ENCODE assay signal across 8 cellular contexts in genomic region chr16:30760577-30761426, GRCh38. TPM values are rescaled to one million over a fixed set of nuclear protein-coding genes. Genes with fewer than 3 reads are reported as not detected.
DNase-seq lines count a peak whose midpoint lies in the region; ATAC-seq and TF ChIP-seq lines count a peak whose summit lies in the region.

No MANE protein-coding gene starts in this region.

- peaks cover 59% of the 10 kb centered on the region for H3K36me3 ChIP-seq in DND-41 (ENCODE audit: insufficient read depth, low read length)
- H3K36me3 ChIP-seq in OCI-LY3 (replicated peaks; ENCODE audit: low read depth, low read length), result peaks cover 27% of the 10 kb centered on the region
- peaks cover 37% of the 10 kb centered on the region for H3K36me3 ChIP-seq in osteoblast (ENCODE audit: insufficient read depth, low read length)

- H3K9me3 ChIP-seq in DND-41 (ENCODE audit: insufficient read depth, low read length, severe bottlenecking) (no peaks in the 10 kb centered on the region), OCI-LY3 (ENCODE audit: insufficient read depth, low read length) (no peaks in the 10 kb centered on the region), osteoblast (ENCODE audit: low read depth, low read length) (no peaks in the 10 kb centered on the region)

- TF ChIP-seq CTCF in DND-41 (IDR thresholded peaks at IDR 0.05; ENCODE audit: borderline replicate concordance, extremely low read depth, low read length, poor library complexity, severe bottlenecking) (no peak), OCI-LY3 (IDR thresholded peaks at IDR 0.05; ENCODE audit: low read depth, low read length) (no peak), osteoblast (IDR thresholded peaks at IDR 0.05; ENCODE audit: extremely low read depth, low read depth, low read length) (no peak)

- H3K4me2 ChIP-seq in DND-41 (ENCODE audit: insufficient read depth, low read length), result peak overlapping the region; percentile 96
- H3K4me2 ChIP-seq in OCI-LY3 (ENCODE audit: low read length), result peak overlapping the region; percentile 71
- H3K4me2 ChIP-seq in osteoblast (ENCODE audit: insufficient read depth, low read length), result peak overlapping the region; percentile 100

- DNase-seq in DND-41 (no peak), epithelial cell of prostate (ENCODE audit: low read depth, low spot score) (no peak), osteoblast (ENCODE audit: insufficient read length, low spot score, missing footprints) (peak; percentile 83), hippocampal formation (lab: John Stamatoyannopoulos, UW) (no peak), RPMI8226 (no peak), NCI-H2029 (lab: John Stamatoyannopoulos, UW) (no peak)

- H3K27ac ChIP-seq in DND-41 (ENCODE audit: low read length), result no peak overlapping the region
- H3K27ac ChIP-seq in OCI-LY3 (ENCODE audit: low read length), result no peak overlapping the region
- peak overlapping the region; percentile 63 for H3K27ac ChIP-seq in epithelial cell of prostate
- peak overlapping the region; percentile 91 for H3K27ac ChIP-seq in osteoblast (ENCODE audit: low read depth, low read length)

- peak overlapping the region; percentile 63 for H3K9ac ChIP-seq in DND-41 (ENCODE audit: low read depth, low read length)
- peak overlapping the region; percentile 57 for H3K9ac ChIP-seq in OCI-LY3 (ENCODE audit: low read length)

- peaks cover 34% of the 10 kb centered on the region for H3K79me2 ChIP-seq in DND-41 (ENCODE audit: insufficient read depth, low read length)
- H3K79me2 ChIP-seq in OCI-LY3 (ENCODE audit: low read length), result peaks cover 20% of the 10 kb centered on the region
- H3K79me2 ChIP-seq in osteoblast (ENCODE audit: insufficient read depth, low read length), result peaks cover 33% of the 10 kb centered on the region

- H3K4me1 ChIP-seq in DND-41 (ENCODE audit: insufficient read depth, low read length), result peaks cover 39% of the 10 kb centered on the region
- H3K4me1 ChIP-seq in OCI-LY3 (ENCODE audit: low read length), result peaks cover 17% of the 10 kb centered on the region
- H3K4me1 ChIP-seq in osteoblast (ENCODE audit: insufficient read depth, low read length), result peaks cover 25% of the 10 kb centered on the region

- peak overlapping the region; percentile 94 for H2AFZ ChIP-seq in DND-41 (ENCODE audit: low read depth, low read length)
- H2AFZ ChIP-seq in OCI-LY3 (ENCODE audit: low read depth, low read length), result 0 out of 2 replicates have a peak overlapping the region, but pooled peaks have one; percentile 32
- peak overlapping the region; percentile 95 for H2AFZ ChIP-seq in osteoblast (ENCODE audit: low read length)

- H3K27me3 ChIP-seq in DND-41 (ENCODE audit: insufficient read depth, low read length, poor library complexity) (no peaks in the 10 kb centered on the region), OCI-LY3 (ENCODE audit: low read depth, low read length) (no peaks in the 10 kb centered on the region), osteoblast (ENCODE audit: insufficient read depth, low read length) (no peaks in the 10 kb centered on the region)

- no peak for ATAC-seq in DND-41 (ENCODE audit: insufficient read depth, low read depth)
- no peak for ATAC-seq in GM21529 (IDR thresholded peaks at IDR 0.05; ENCODE audit: unreplicated experiment)

- peak overlapping the region; percentile 35 to 91; a peak in 3 of 4 replicates for H3K4me3 ChIP-seq in DND-41 (ENCODE audit: low read depth in 1 of 2, low read length in 2 of 2)
- peak overlapping the region; percentile 81 for H3K4me3 ChIP-seq in OCI-LY3 (ENCODE audit: low read length)
- peak overlapping the region; percentile 94 for H3K4me3 ChIP-seq in osteoblast (ENCODE audit: insufficient read depth, low read length)

- H4K20me1 ChIP-seq in DND-41 (ENCODE audit: insufficient read depth, low read length), result peaks cover 13% of the 10 kb centered on the region; the same call in 1 of the 2 replicates
- no peaks in the 10 kb centered on the region for H4K20me1 ChIP-seq in OCI-LY3 (ENCODE audit: insufficient read depth, low read length)
- peaks cover 20% of the 10 kb centered on the region for H4K20me1 ChIP-seq in osteoblast (ENCODE audit: insufficient read depth, low read length)

RNA-seq across cellular contexts. Expression of gene CFAP119, which starts 1.1 kb away (rescaled TPM):
- 2.4 and 2.9 TPM in 2 replicates for total RNA-seq in osteoblast

RNA-seq across cellular contexts. Expression of gene RNF40, which starts 1.3 kb away (rescaled TPM):
- 63.1 and 88.3 TPM in 2 replicates for total RNA-seq in osteoblast

RNA-seq across cellular contexts. Expression of gene PHKG2, which starts 12.6 kb away (rescaled TPM):
- total RNA-seq in osteoblast, result 20.3 and 25.0 TPM in 2 replicates

RNA-seq across cellular contexts. Expression of gene ZNF629, which starts 26.2 kb away (rescaled TPM):
- total RNA-seq in osteoblast, result 15.3 and 16.3 TPM in 2 replicates

Comparison
In these comparisons a context has a peak if more than half of its experiments do, and no peak if none do; other contexts are left out.
1. H2AFZ ChIP-seq: peak in every context shown above with its lines; median percentile 95 in osteoblast; 94 in DND-41; 32 in OCI-LY3.
2. H3K27ac ChIP-seq: peak in epithelial cell of prostate (single experiment) and osteoblast (single experiment); none in DND-41 (single experiment) and OCI-LY3 (single experiment).
3. Peak in every context shown above with its lines, with median percentiles within 50 percentile points of each other: H3K4me2 ChIP-seq and H3K4me3 ChIP-seq.